In the genomic region with DNA sequence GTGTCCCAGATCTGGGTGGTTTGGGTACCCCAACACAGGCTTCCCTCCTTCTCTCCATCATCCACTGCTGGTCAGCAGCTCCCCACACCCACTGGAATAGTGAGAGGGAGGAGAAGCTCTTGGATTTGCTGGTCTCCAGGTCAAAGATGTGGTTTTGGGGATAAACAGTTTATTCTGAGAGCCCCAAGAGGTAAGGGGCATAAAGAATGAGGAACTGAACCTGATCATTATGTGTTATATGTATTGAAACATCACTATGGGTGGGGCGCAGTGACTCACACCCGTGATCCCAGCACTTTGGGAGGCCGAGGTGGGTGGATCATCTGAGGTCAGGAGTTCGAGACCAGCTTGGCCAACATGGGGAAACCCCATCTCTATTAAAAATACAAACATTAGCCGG, we compare ENCODE assay signal across 1 cellular context.
TF ChIP-seq lines count a peak whose summit lies in the region.

No MANE protein-coding gene starts in this region.

TF ChIP-seq in GM12878, 131 proteins besides CTCF, POLR2A, EP300 and RAD21 (continues in another document):
- TF ChIP-seq SIX5 (IDR thresholded peaks at IDR 0.05; ENCODE audit: low read depth, low read length, severe bottlenecking): no peak
- TF ChIP-seq BMI1 (IDR thresholded peaks at IDR 0.05; ENCODE audit: borderline replicate concordance): no peak
- peak; percentile 35; the same call in 1 of the 2 replicates for TF ChIP-seq DPF2 (IDR thresholded peaks at IDR 0.05)
- TF ChIP-seq SMC3 (IDR thresholded peaks at IDR 0.05; ENCODE audit: borderline replicate concordance, low read length): no peak
- TF ChIP-seq PAX5 (IDR thresholded peaks at IDR 0.05; ENCODE audit: borderline replicate concordance, low read depth, low read length): no peak
- TF ChIP-seq NRF1 (conservative IDR thresholded peaks at IDR 0.05; ENCODE audit: low read depth, low read length): no peak
- no peak for TF ChIP-seq HSF1 (IDR thresholded peaks at IDR 0.05; ENCODE audit: low read depth, low read length)
- TF ChIP-seq RUNX3 (IDR thresholded peaks at IDR 0.05; ENCODE audit: low read length): peak; percentile 71
- TF ChIP-seq ETV6 (conservative IDR thresholded peaks at IDR 0.05 in 1 of 2, IDR thresholded peaks at IDR 0.05 in 1 of 2; ENCODE audit: borderline replicate concordance in 1 of 2, low read depth in 1 of 2): no peak
- no peak for TF ChIP-seq CEBPB (IDR thresholded peaks at IDR 0.05; ENCODE audit: borderline replicate concordance in 1 of 2, low read depth in 2 of 2, low read length in 2 of 2)
- TF ChIP-seq BCLAF1 (IDR thresholded peaks at IDR 0.05): no peak
- peak; percentile 37; the same call in 1 of the 2 replicates for TF ChIP-seq NR2F1 (conservative IDR thresholded peaks at IDR 0.05)
- no peak for TF ChIP-seq PRDM15 (CRISPR knock-in tag; IDR thresholded peaks at IDR 0.05)
- no peak for TF ChIP-seq HDAC6 (IDR thresholded peaks at IDR 0.05; ENCODE audit: unreplicated experiment)
- peak; percentile 46 for TF ChIP-seq RELB (IDR thresholded peaks at IDR 0.05; ENCODE audit: low read depth)
- TF ChIP-seq SUPT20H (IDR thresholded peaks at IDR 0.05; ENCODE audit: borderline replicate concordance, control insufficient read depth, low read depth, low read length): no peak
- no peak for TF ChIP-seq MYC (IDR thresholded peaks at IDR 0.05; ENCODE audit: insufficient read depth, insufficient read length, insufficient replicate concordance, low read length, severe bottlenecking)
- TF ChIP-seq EGR1 (IDR thresholded peaks at IDR 0.05; ENCODE audit: borderline replicate concordance in 1 of 2, low read depth in 2 of 2, low read length in 2 of 2): 0 out of 3 replicates have a peak, but pooled peaks of 1 of the 2 experiments have one; percentile 38
- TF ChIP-seq IKZF2 (IDR thresholded peaks at IDR 0.05): peak; percentile 60 to 67
- TF ChIP-seq SP1 (IDR thresholded peaks at IDR 0.05; ENCODE audit: low read depth, low read length): no peak
- TF ChIP-seq ZNF274 (IDR thresholded peaks at IDR 0.05; ENCODE audit: insufficient read depth, insufficient read length): no peak
- peak in 1 of 2 experiments; percentile 63; a peak in 1 of 4 replicates for TF ChIP-seq BHLHE40 (IDR thresholded peaks at IDR 0.05; ENCODE audit: borderline replicate concordance in 1 of 2, low read depth in 2 of 2, low read length in 1 of 2)
- no peak for TF ChIP-seq TCF7 (IDR thresholded peaks at IDR 0.05; ENCODE audit: borderline replicate concordance)
- no peak for TF ChIP-seq PAX8 (IDR thresholded peaks at IDR 0.05)
- TF ChIP-seq NR2C1 (IDR thresholded peaks at IDR 0.05): no peak
- peak; percentile 51; the same call in 1 of the 2 replicates for TF ChIP-seq IKZF1 (conservative IDR thresholded peaks at IDR 0.05)
- 0 out of 2 replicates have a peak, but pooled peaks have one; percentile 6 for TF ChIP-seq JUNB (IDR thresholded peaks at IDR 0.05)
- no peak for TF ChIP-seq CBX5 (IDR thresholded peaks at IDR 0.05; ENCODE audit: low read depth)
- TF ChIP-seq EZH2 (IDR thresholded peaks at IDR 0.05; ENCODE audit: borderline replicate concordance, control insufficient read depth, low read depth, low read length): no peak
- TF ChIP-seq ATF7 (IDR thresholded peaks at IDR 0.05; ENCODE audit: low read depth): peak; percentile 29; the same call in 1 of the 2 replicates
- TF ChIP-seq SPI1 (IDR thresholded peaks at IDR 0.05; ENCODE audit: borderline replicate concordance, insufficient read depth, low read depth, low read length): peak; percentile 91
- no peak for TF ChIP-seq ZBTB40 (IDR thresholded peaks at IDR 0.05; ENCODE audit: borderline replicate concordance)
- no peak for TF ChIP-seq CBX3 (IDR thresholded peaks at IDR 0.05; ENCODE audit: borderline replicate concordance, low read depth)
- TF ChIP-seq ZNF592 (IDR thresholded peaks at IDR 0.05): no peak
- TF ChIP-seq EED (IDR thresholded peaks at IDR 0.05; ENCODE audit: low read depth): peak; percentile 74
- TF ChIP-seq SMAD1 (IDR thresholded peaks at IDR 0.05; ENCODE audit: low read depth, partially characterized antibody): no peak
- TF ChIP-seq BRCA1 (IDR thresholded peaks at IDR 0.05; ENCODE audit: low read depth, low read length): no peak
- TF ChIP-seq ZNF217 (IDR thresholded peaks at IDR 0.05): peak; percentile 82
